ENCODE assay signal across 1 cellular context in genomic region chr9:88536951-88537742, GRCh38.
TF ChIP-seq lines count a peak whose summit lies in the region.

No MANE protein-coding gene starts in this region.

TF ChIP-seq in H1, 55 proteins besides CTCF, POLR2A, EP300 and RAD21:
- TF ChIP-seq, protein P1, sequence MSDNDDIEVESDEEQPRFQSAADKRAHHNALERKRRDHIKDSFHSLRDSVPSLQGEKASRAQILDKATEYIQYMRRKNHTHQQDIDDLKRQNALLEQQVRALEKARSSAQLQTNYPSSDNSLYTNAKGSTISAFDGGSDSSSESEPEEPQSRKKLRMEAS (IDR thresholded peaks at IDR 0.05): no peak
- no peak for TF ChIP-seq KDM1A (IDR thresholded peaks at IDR 0.05; ENCODE audit: borderline replicate concordance, low read length)
- TF ChIP-seq TBP (IDR thresholded peaks at IDR 0.05; ENCODE audit: low read depth, low read length): no peak
- TF ChIP-seq JUN (IDR thresholded peaks at IDR 0.05; ENCODE audit: low read depth, low read length): no peak
- TF ChIP-seq NRF1 (IDR thresholded peaks at IDR 0.05; ENCODE audit: low read depth, low read length): no peak
- TF ChIP-seq RBBP5 (IDR thresholded peaks at IDR 0.05; ENCODE audit: borderline replicate concordance, low read depth, low read length): no peak
- no peak for TF ChIP-seq EZH2 (IDR thresholded peaks at IDR 0.05; ENCODE audit: low read depth, low read length, severe bottlenecking)
- TF ChIP-seq CTBP2 (IDR thresholded peaks at IDR 0.05; ENCODE audit: borderline replicate concordance, insufficient read depth, insufficient read length, low read length): no peak
- no peak for TF ChIP-seq SIRT6 (IDR thresholded peaks at IDR 0.05; ENCODE audit: low read length)
- TF ChIP-seq CHD1 (IDR thresholded peaks at IDR 0.05; ENCODE audit: low read depth, low read length): no peak
- TF ChIP-seq CHD2 (IDR thresholded peaks at IDR 0.05; ENCODE audit: low read length): no peak
- TF ChIP-seq CBX8 (IDR thresholded peaks at IDR 0.05; ENCODE audit: borderline replicate concordance, low read depth, low read length): no peak
- TF ChIP-seq E2F6 (IDR thresholded peaks at IDR 0.05): no peak
- TF ChIP-seq BACH1 (IDR thresholded peaks at IDR 0.05; ENCODE audit: low read length): no peak
- TF ChIP-seq BCL11A (IDR thresholded peaks at IDR 0.05; ENCODE audit: low read depth in 2 of 2, low read length in 2 of 2): no peak
- no peak for TF ChIP-seq PHF8 (conservative IDR thresholded peaks at IDR 0.05; ENCODE audit: low read depth, low read length)
- TF ChIP-seq POLR2AphosphoS5 (IDR thresholded peaks at IDR 0.05; ENCODE audit: low read depth, low read length): no peak
